In the genomic region with DNA sequence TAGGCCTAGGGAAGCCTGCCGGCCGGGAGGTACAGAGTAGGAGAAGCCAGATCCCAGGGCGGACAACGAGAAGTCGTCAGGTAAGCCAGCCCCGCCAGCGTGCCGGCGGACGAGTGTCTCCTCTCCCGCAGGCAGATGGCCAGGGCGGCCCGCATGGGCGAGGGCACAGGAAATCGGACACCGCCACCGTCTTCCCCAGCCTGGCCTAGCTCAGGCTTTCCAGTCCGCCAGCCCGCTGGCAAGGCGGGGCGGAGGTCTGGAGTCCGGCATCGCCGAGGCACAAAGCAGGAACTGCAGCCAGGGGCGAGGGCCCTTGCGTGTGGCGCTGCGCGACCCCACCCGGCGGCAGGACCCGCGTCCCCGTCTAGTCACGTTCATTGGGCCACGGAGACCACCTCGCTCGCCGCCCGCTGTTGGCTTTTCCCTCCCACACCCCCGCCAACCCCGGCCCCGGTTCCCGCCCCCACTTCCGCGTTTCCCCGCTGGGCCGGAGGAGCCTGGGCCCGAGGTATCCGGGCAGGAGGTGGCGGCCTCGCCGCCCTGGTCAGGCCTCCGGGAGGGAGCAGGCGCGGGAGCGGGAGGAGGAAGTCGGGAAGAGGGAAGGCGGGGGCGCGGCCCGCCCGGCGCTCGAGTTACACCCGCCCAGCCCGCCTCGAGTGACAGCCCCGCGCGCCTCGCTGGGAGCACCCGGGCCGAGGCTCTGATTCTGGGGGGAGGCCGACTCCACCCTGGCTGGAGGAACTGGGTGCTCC, we compare ENCODE assay signal across 8 cellular contexts.
DNase-seq lines count a peak whose midpoint lies in the region; TF ChIP-seq lines count a peak whose summit lies in the region.

A gene (plus strand): TSS at position 655 of the 752 bp plus-strand sequence. CDS start 39,727 bp downstream, outside the sequence.

- H3K4me3 ChIP-seq in GM12865 (ENCODE audit: low read depth, low read length) (peak within 1 kb of the TSS; percentile 99), HFF-Myc (replicated peaks; ENCODE audit: low read depth, low read length) (peak within 1 kb of the TSS; percentile 67), retinal pigment epithelial cell (ENCODE audit: low read length) (peak within 1 kb of the TSS; percentile 72)

- DNase-seq in GM12865 (ENCODE audit: low read depth) (peak; percentile 71), HFF-Myc (ENCODE audit: extremely low read depth, low read depth) (no peak), NCI-H1048 (lab: John Stamatoyannopoulos, UW) (peak; percentile 51), T1000 (lab: John Stamatoyannopoulos, UW) (peak; percentile 56), astrocyte of the hippocampus (ENCODE audit: low read depth, low spot score) (peak; percentile 95), hippocampal formation (lab: John Stamatoyannopoulos, UW) (peak; percentile 74 to 84), retinal pigment epithelial cell (ENCODE audit: low read depth) (no peak), OCI-M2 (lab: John Stamatoyannopoulos, UW; ENCODE audit: unreplicated experiment) (no peak)

- TF ChIP-seq CTCF in GM12865 (IDR thresholded peaks at IDR 0.05; ENCODE audit: insufficient read depth, low read depth, low read length, missing control alignments) (no peak), HFF-Myc (IDR thresholded peaks at IDR 0.05; ENCODE audit: low read depth, low read length, missing control alignments) (no peak), retinal pigment epithelial cell (conservative IDR thresholded peaks at IDR 0.05; ENCODE audit: low read depth, low read length) (no peak)

Comparison
In these comparisons a context has a peak if more than half of its experiments do, and no peak if none do; other contexts are left out.
1. DNase-seq: peak in GM12865 (single experiment), NCI-H1048 (single experiment), T1000 (single experiment), astrocyte of the hippocampus (single experiment) and hippocampal formation (2 of 2); none in HFF-Myc (single experiment), retinal pigment epithelial cell (single experiment) and OCI-M2 (single experiment).
2. Peak in every context shown above with its lines, with median percentiles within 50 percentile points of each other: H3K4me3 ChIP-seq.